27 cellular contexts compared by ENCODE assay signal in genomic region chr5:139702548-139702947, GRCh38. TPM values are rescaled to one million over a fixed set of nuclear protein-coding genes. Genes with fewer than 3 reads are reported as not detected.
DNase-seq lines count a peak whose midpoint lies in the region; ATAC-seq and TF ChIP-seq lines count a peak whose summit lies in the region.
"Had no signal": no experiment of that assay in that cellular context is flagged by ENCODE, and none has a peak within 500 bp of the region (broad histone marks: within the 10 kb centered on the region; RNA-seq: fewer than 3 reads in every experiment).

No MANE protein-coding gene starts in this region.

- no peaks in the 10 kb centered on the region for H3K36me3 Mint-ChIP-seq in immature natural killer cell
- H3K36me3 Mint-ChIP-seq in osteocyte (ENCODE audit: unreplicated experiment): no peaks in the 10 kb centered on the region

- no peak for TF ChIP-seq CTCF in HEK293 (tag by site-specific recombination; IDR thresholded peaks at IDR 0.05)
- no peak for TF ChIP-seq CTCF in osteocyte (IDR thresholded peaks at IDR 0.05)

- POLR2A ChIA-PET in HEK293 (lab: Yijun Ruan, JAX): no interaction called here

- no peaks in the 10 kb centered on the region for H3K9me3 ChIP-seq in BLaER1
- no peaks in the 10 kb centered on the region for H3K9me3 ChIP-seq in HEK293 (ENCODE audit: control insufficient read depth, insufficient read depth, low read depth, low read length)

- no peaks in the 10 kb centered on the region for H3K27me3 ChIP-seq in BLaER1

- H3K4me1 Mint-ChIP-seq in immature natural killer cell (peaks cover 59 to 70% of the 10 kb centered on the region in 2 donors), osteocyte (ENCODE audit: unreplicated experiment) (peaks cover 65% of the 10 kb centered on the region)

- H3K27me3 Mint-ChIP-seq in immature natural killer cell (ENCODE audit: low read depth in 3 of 3) (peaks cover 0 to 3% (median 0%) of the 10 kb centered on the region in 3 donors), osteocyte (ENCODE audit: unreplicated experiment) (no peaks in the 10 kb centered on the region)

- H3K9ac ChIP-seq in BLaER1: no peak overlapping the region

- CTCF ChIA-PET in HEK293 (lab: Yijun Ruan, JAX): interaction anchor here (1.8 kb wide), 1 partner anchor 63 kb away, joined by 4 read pairs; no protein-coding TSS in a partner anchor

- peak overlapping the region; percentile 97 for H3K4me2 ChIP-seq in BLaER1

- no peaks in the 10 kb centered on the region for H4K20me1 ChIP-seq in BLaER1

- H3K4me1 ChIP-seq in BLaER1 (peaks cover 99% of the 10 kb centered on the region), HEK293 (ENCODE audit: control insufficient read depth, insufficient read depth, low read length) (peaks cover 2% of the 10 kb centered on the region; the same call in 1 of the 2 replicates)

- peak overlapping the region; percentile 77; the same call in 1 of the 2 replicates for H3K27ac ChIP-seq in BLaER1
- no peak overlapping the region for H3K27ac ChIP-seq in HEK293 (ENCODE audit: extremely low read depth, low read depth, low read length)
- H3K27ac ChIP-seq: SK-N-MC had no signal

- H3K4me3 ChIP-seq in BLaER1: no peak overlapping the region
- H3K4me3 ChIP-seq in HEK293 (ENCODE audit: low read depth, low read length): no peak overlapping the region
- H3K4me3 ChIP-seq: K562, SK-N-MC had no signal

- H3K27ac Mint-ChIP-seq in immature natural killer cell (peak overlapping the region in 1 of 6 donors; percentile 0), osteocyte (ENCODE audit: unreplicated experiment) (peak overlapping the region; percentile 15)
- H3K27ac Mint-ChIP-seq: CD4-positive, alpha-beta T cell had no signal

- ATAC-seq in HG02852 (IDR thresholded peaks at IDR 0.05; ENCODE audit: unreplicated experiment) (no peak), HG03439 (IDR thresholded peaks at IDR 0.05; ENCODE audit: unreplicated experiment) (no peak), HG02642 (IDR thresholded peaks at IDR 0.05; ENCODE audit: poor library complexity, unreplicated experiment) (no peak)
- ATAC-seq: K562 had no signal

- H3K9me3 Mint-ChIP-seq in immature natural killer cell: no peaks in the 10 kb centered on the region
- H3K9me3 Mint-ChIP-seq in osteocyte (ENCODE audit: unreplicated experiment): no peaks in the 10 kb centered on the region
- H3K9me3 Mint-ChIP-seq: CD4-positive, alpha-beta T cell had no signal

- peak overlapping the region in 3 of 5 donors; percentile 1 to 44 (median 1) for H3K4me3 Mint-ChIP-seq in immature natural killer cell
- no peak overlapping the region for H3K4me3 Mint-ChIP-seq in osteocyte (ENCODE audit: unreplicated experiment)
- H3K4me3 Mint-ChIP-seq: CD4-positive, alpha-beta T cell had no signal

- DNase-seq in immature natural killer cell: no peak
- no peak for DNase-seq in osteocyte (ENCODE audit: extremely low spot score, unreplicated experiment)
- no peak for DNase-seq in stimulated activated CD4-positive, alpha-beta T cell treated with anti-CD3 and anti-CD28 coated beads, Interleukin-12 subunit alpha, Interleukin-12 subunit beta, amount 100 ng/mL, for 4 hours
- DNase-seq: CD4-positive, alpha-beta T cell; COR-L47; DMS 273 treated with DMSO at 0.1 percent for 48 hours; DMS79; EL; GF-D8; GOT3; HCEC 1CT; Kasumi-1; NCI-H1092 treated with DMSO at 0.1 percent for 48 hours; NCI-H1436 treated with DMSO at 0.1 percent for 48 hours; NCI-H187 treated with DMSO at 0.1 percent for 48 hours; NCI-H2107; NCI-H446; NCI-H524 treated with DMSO at 0.1 percent for 48 hours; NCI-H774; SIG-M5 had no signal

- H3K36me3 ChIP-seq in BLaER1: no peaks in the 10 kb centered on the region
- no peaks in the 10 kb centered on the region for H3K36me3 ChIP-seq in HEK293 (ENCODE audit: control insufficient read depth in 2 of 2, insufficient read depth in 1 of 2, low read length in 2 of 2)

TF ChIP-seq in HEK293, 187 proteins besides CTCF, POLR2A, EP300 and RAD21:
- TF ChIP-seq ZNF121 (tag by site-specific recombination; IDR thresholded peaks at IDR 0.05) (peak; percentile 59; the same call in 1 of the 2 replicates), SETDB1 (IDR thresholded peaks at IDR 0.05; ENCODE audit: insufficient read length, low read length) (no peak)
TF ChIP-seq in HEK293: peak in this region for 1.

RNA-seq across cellular contexts. Expression of gene CXXC5, which starts 54.4 kb away (rescaled TPM):
- polyA plus RNA-seq in immature natural killer cell: 100 to 1,000 TPM; 339 to 410 (median 385) TPM
- total RNA-seq in osteocyte: 239 and 259 TPM in 2 replicates
